In the genomic region with DNA sequence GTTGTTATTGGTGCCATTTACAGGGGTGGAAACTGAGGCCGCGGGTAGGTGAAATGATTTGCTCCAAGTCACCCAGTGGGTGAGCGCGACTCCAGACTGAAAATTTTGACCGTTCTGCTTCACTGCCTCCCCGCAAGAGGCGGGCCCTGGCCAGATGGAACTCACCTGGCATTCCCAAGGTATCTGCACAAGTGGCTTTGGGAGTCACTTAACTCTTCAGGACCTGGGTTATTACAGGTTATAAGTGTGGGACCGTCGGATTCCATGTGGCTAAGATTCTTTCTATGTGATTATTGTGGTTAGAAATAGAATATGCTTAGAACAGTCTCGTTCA, we compare ENCODE assay signal across 7 cellular contexts. TPM values are rescaled to one million over a fixed set of nuclear protein-coding genes. Genes with fewer than 3 reads are reported as not detected.
A peak's percentile ranks its signal among the peaks of the same experiment; 100 is the strongest.
DNase-seq lines count a peak whose midpoint lies in the region; FAIRE-seq and TF ChIP-seq lines count a peak whose summit lies in the region.
"Had no signal": no experiment of that assay in that cellular context is flagged by ENCODE, and none has a peak within 500 bp of the region (broad histone marks: within the 10 kb centered on the region; RNA-seq: fewer than 3 reads in every experiment).

No MANE protein-coding gene starts in this region.

- H3K4me1 ChIP-seq in osteoblast (ENCODE audit: insufficient read depth, low read length) = peaks cover 7% of the 10 kb centered on the region

- H3K4me3 ChIP-seq in bronchial epithelial cell (ENCODE audit: low read depth, low read length) = peak overlapping the region; percentile 72
- H3K4me3 ChIP-seq in osteoblast (ENCODE audit: insufficient read depth, low read length) = peak overlapping the region; percentile 80

- H3K27me3 Mint-ChIP-seq in T-helper 1 cell treated with Interleukin-12 subunit alpha and Interleukin-12 subunit beta and Interleukin-4 antibody, amounts not matched to agents 30 μg/mL and 1 μg/mL, for 36 hours (ENCODE audit: low read depth) = no peaks in the 10 kb centered on the region

- no peak for TF ChIP-seq CTCF in bronchial epithelial cell (IDR thresholded peaks at IDR 0.05; ENCODE audit: insufficient read depth, low read length, severe bottlenecking)
- no peak for TF ChIP-seq CTCF in osteoblast (IDR thresholded peaks at IDR 0.05; ENCODE audit: extremely low read depth, low read depth, low read length)

- H2AFZ ChIP-seq in osteoblast (ENCODE audit: low read length) = peak overlapping the region; percentile 81

- DNase-seq in T-helper 1 cell (no peak), bronchial epithelial cell (ENCODE audit: low read depth) (peak; percentile 20), osteoblast (ENCODE audit: insufficient read length, low spot score, missing footprints) (no peak), NCI-H2227 (lab: John Stamatoyannopoulos, UW; ENCODE audit: unreplicated experiment) (no peak), NCI-H128 (lab: John Stamatoyannopoulos, UW; ENCODE audit: unreplicated experiment) (no peak)

- peaks cover 6% of the 10 kb centered on the region for H4K20me1 ChIP-seq in osteoblast (ENCODE audit: insufficient read depth, low read length)

- peaks cover 6% of the 10 kb centered on the region for H3K36me3 Mint-ChIP-seq in T-helper 1 cell treated with Interleukin-12 subunit alpha and Interleukin-12 subunit beta and Interleukin-4 antibody, amounts not matched to agents 30 μg/mL and 1 μg/mL, for 36 hours (ENCODE audit: low read depth)

- H3K27ac ChIP-seq in osteoblast (ENCODE audit: low read depth, low read length) = peak overlapping the region; percentile 63

- H3K4me1 Mint-ChIP-seq in T-helper 1 cell treated with Interleukin-12 subunit alpha and Interleukin-12 subunit beta and Interleukin-4 antibody, amounts not matched to agents 30 μg/mL and 1 μg/mL, for 36 hours (ENCODE audit: low read depth) = peaks cover 28% of the 10 kb centered on the region

- peaks cover 48% of the 10 kb centered on the region for H3K79me2 ChIP-seq in osteoblast (ENCODE audit: insufficient read depth, low read length)

- no peak for FAIRE-seq in bronchial epithelial cell (lab: Jason Lieb, UNC)

- H3K36me3 ChIP-seq in bronchial epithelial cell (ENCODE audit: control insufficient read depth, insufficient read depth, low read length) = no peaks in the 10 kb centered on the region
- H3K36me3 ChIP-seq in osteoblast (ENCODE audit: insufficient read depth, low read length) = no peaks in the 10 kb centered on the region

- peak overlapping the region; percentile 97 for H3K4me3 Mint-ChIP-seq in T-helper 1 cell treated with Interleukin-12 subunit alpha and Interleukin-12 subunit beta and Interleukin-4 antibody, amounts not matched to agents 30 μg/mL and 1 μg/mL, for 36 hours

- H3K9me3 ChIP-seq in osteoblast (ENCODE audit: low read depth, low read length) = no peaks in the 10 kb centered on the region

- peak overlapping the region; percentile 97 for H3K27ac Mint-ChIP-seq in T-helper 1 cell treated with Interleukin-12 subunit alpha and Interleukin-12 subunit beta and Interleukin-4 antibody, amounts not matched to agents 30 μg/mL and 1 μg/mL, for 36 hours

- H3K27me3 ChIP-seq in bronchial epithelial cell (ENCODE audit: control insufficient read depth, insufficient read depth, low read length) (no peaks in the 10 kb centered on the region), osteoblast (ENCODE audit: insufficient read depth, low read length) (no peaks in the 10 kb centered on the region)

- H3K9me3 Mint-ChIP-seq in T-helper 1 cell treated with Interleukin-12 subunit alpha and Interleukin-12 subunit beta and Interleukin-4 antibody, amounts not matched to agents 30 μg/mL and 1 μg/mL, for 36 hours = no peaks in the 10 kb centered on the region

- H3K4me2 ChIP-seq in osteoblast (ENCODE audit: insufficient read depth, low read length) = peak overlapping the region; percentile 95

RNA-seq across cellular contexts. Expression of a gene that starts 0.6 kb away (rescaled TPM):
- total RNA-seq in bronchial epithelial cell = 15.8 and 26.5 TPM in 2 replicates
- total RNA-seq in osteoblast = 45.4 and 46.3 TPM in 2 replicates

RNA-seq across cellular contexts. Expression of a gene that starts 6.4 kb away (rescaled TPM):
- total RNA-seq in bronchial epithelial cell (not detected in 2 replicates), osteoblast (not detected in 2 replicates)
- total RNA-seq: pulmonary artery endothelial cell had no signal

RNA-seq across cellular contexts. Expression of a gene that starts 31.8 kb away (rescaled TPM):
- total RNA-seq in bronchial epithelial cell (not detected in 2 replicates), osteoblast (0.59 and 1.1 TPM in 2 replicates)

RNA-seq across cellular contexts. Expression of a gene that starts 37.5 kb away (rescaled TPM):
- total RNA-seq in bronchial epithelial cell (41.1 and 59.9 TPM in 2 replicates), osteoblast (80.3 and 83.4 TPM in 2 replicates)

RNA-seq across cellular contexts. Expression of a gene that starts 45.0 kb away (rescaled TPM):
- total RNA-seq in bronchial epithelial cell = under 0.01 and 1.2 TPM in 2 replicates
- total RNA-seq in osteoblast = 1.8 TPM in 2 replicates
